10 cellular contexts compared by ENCODE assay signal in the genomic region with DNA sequence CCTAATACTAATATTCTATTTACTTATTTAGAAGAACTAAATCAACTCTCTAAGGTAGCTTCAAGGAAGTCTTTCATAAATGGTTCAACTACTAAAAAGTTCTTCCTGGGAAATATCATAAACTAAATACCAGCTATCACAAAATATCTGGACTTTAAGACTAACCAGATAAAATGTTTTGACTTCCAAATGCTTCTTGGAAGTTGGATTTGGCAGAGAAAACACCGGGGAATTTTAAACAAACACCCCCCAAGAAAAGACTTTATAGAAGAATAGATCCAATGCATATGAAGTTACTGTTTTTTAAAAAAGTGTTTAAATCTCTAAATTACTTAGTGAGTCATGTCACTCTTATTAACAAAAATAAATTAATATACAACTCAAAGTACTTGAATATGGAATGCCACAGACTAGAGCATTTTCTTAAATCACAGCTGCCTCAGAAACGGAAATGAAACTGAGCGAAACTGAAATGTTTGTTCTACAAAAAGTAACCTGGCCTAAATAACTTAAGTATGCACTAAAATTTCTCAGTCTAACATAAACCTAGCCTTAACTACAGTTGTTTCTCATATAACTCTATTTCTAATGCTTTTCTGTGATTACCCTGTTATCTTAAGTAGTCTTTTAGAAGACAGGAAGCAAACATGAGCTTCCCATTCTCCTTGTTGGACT. TPM values are rescaled to one million over a fixed set of nuclear protein-coding genes. Genes with fewer than 3 reads are reported as not detected.
DNase-seq lines count a peak whose midpoint lies in the region; ATAC-seq and TF ChIP-seq lines count a peak whose summit lies in the region.
"Had no signal": no experiment of that assay in that cellular context is flagged by ENCODE, and none has a peak within 500 bp of the region (broad histone marks: within the 10 kb centered on the region; RNA-seq: fewer than 3 reads in every experiment).

No MANE protein-coding gene starts in this region.

- no peak for TF ChIP-seq CTCF in MM.1S (IDR thresholded peaks at IDR 0.05; ENCODE audit: low read length)
- TF ChIP-seq CTCF in liver (IDR thresholded peaks at IDR 0.05; ENCODE audit: low read depth, low read length, missing input control) = no peak
- TF ChIP-seq CTCF in mucosa of descending colon (IDR thresholded peaks at IDR 0.05) = no peak

- no peak for TF ChIP-seq RAD21 in liver (IDR thresholded peaks at IDR 0.05)

- peaks cover 6% of the 10 kb centered on the region for H3F3A ChIP-seq in MM.1S (ENCODE audit: insufficient read depth, low read length)

- peak overlapping the region; percentile 38; the same call in 1 of the 2 replicates for H3K27ac ChIP-seq in MM.1S (ENCODE audit: low read length)
- H3K27ac ChIP-seq in liver (ENCODE audit: low read depth in 1 of 2, low read length in 2 of 2) = peak overlapping the region; percentile 51 to 60

- 40% methylated on average over 3 of the region's 3 CpGs for WGBS in liver

- H4K20me1 ChIP-seq in MM.1S (ENCODE audit: insufficient read depth, low read length) = no peaks in the 10 kb centered on the region

- no peak overlapping the region for H2AFZ ChIP-seq in MM.1S (ENCODE audit: low read length)

- DNase-seq in MM.1S (peak; percentile 62), NCI-H748 (lab: John Stamatoyannopoulos, UW; ENCODE audit: unreplicated experiment) (no peak), DMS79 (lab: John Stamatoyannopoulos, UW) (no peak), head of caudate nucleus (no peak), mucosa of descending colon (no peak)
- DNase-seq: T-helper 1 cell had no signal

- ATAC-seq in GM18508 (IDR thresholded peaks at IDR 0.05; ENCODE audit: insufficient read depth, unreplicated experiment) (peak; percentile 41), GM21786 (IDR thresholded peaks at IDR 0.05; ENCODE audit: unreplicated experiment) (peak; percentile 58), mucosa of descending colon (no peak)
- ATAC-seq: K562 had no signal

- H3K79me2 ChIP-seq in MM.1S (ENCODE audit: low read length) = no peaks in the 10 kb centered on the region; the same call in 1 of the 2 replicates

- H3K4me3 ChIP-seq in MM.1S (ENCODE audit: low read length) = peak overlapping the region; percentile 30
- no peak overlapping the region for H3K4me3 ChIP-seq in liver (ENCODE audit: low read depth in 1 of 3, low read length in 3 of 3)
- no peak overlapping the region for H3K4me3 ChIP-seq in mucosa of descending colon
- H3K4me3 ChIP-seq: K562 had no signal

- H3K4me1 ChIP-seq in MM.1S (ENCODE audit: low read length) = peaks cover 16% of the 10 kb centered on the region
- H3K4me1 ChIP-seq in liver (ENCODE audit: control insufficient read depth in 4 of 4, insufficient read depth in 4 of 4, low read length in 3 of 4) = peaks cover 9 to 69% (median 46%) of the 10 kb centered on the region in 4 donors
- peaks cover 5% of the 10 kb centered on the region for H3K4me1 ChIP-seq in mucosa of descending colon (ENCODE audit: low read depth)

- H3K4me2 ChIP-seq in MM.1S (ENCODE audit: low read depth, low read length) = peak overlapping the region; percentile 91

- no peaks in the 10 kb centered on the region for H3K9me2 ChIP-seq in MM.1S (replicated peaks; ENCODE audit: insufficient read depth, low read length)

- H3K9me3 ChIP-seq in MM.1S (replicated peaks; ENCODE audit: insufficient read depth, low read length) (no peaks in the 10 kb centered on the region), liver (ENCODE audit: control insufficient read depth in 4 of 4, low read length in 3 of 4) (no peaks in the 10 kb centered on the region), mucosa of descending colon (no peaks in the 10 kb centered on the region)

- H3K9ac ChIP-seq in MM.1S (ENCODE audit: low read length) (no peak overlapping the region), liver (ENCODE audit: low read depth in 1 of 2, low read length in 2 of 2) (peak overlapping the region in 1 of 2 donors; percentile 16)

- H3K36me3 ChIP-seq in MM.1S (replicated peaks; ENCODE audit: insufficient read depth, low read length) (no peaks in the 10 kb centered on the region), liver (ENCODE audit: control insufficient read depth in 4 of 4, insufficient read depth in 3 of 4, low read depth in 1 of 4, low read length in 3 of 4) (peaks cover 0 to 10% (median 1%) of the 10 kb centered on the region in 4 donors), mucosa of descending colon (ENCODE audit: low read depth) (no peaks in the 10 kb centered on the region)

- H3K27me3 ChIP-seq in MM.1S (replicated peaks; ENCODE audit: insufficient read depth, low read length) (no peaks in the 10 kb centered on the region; the same call in 1 of the 2 replicates), liver (ENCODE audit: control insufficient read depth in 4 of 4, insufficient read depth in 4 of 4, low read length in 3 of 4) (no peaks in the 10 kb centered on the region)

- intact Hi-C loops in head of caudate nucleus (cut with DNase I) (loop anchor here (5.0 to 10.0 kb wide), 4 partner anchors 54 to 324 kb away; a partner anchor contains a TSS), mucosa of descending colon (cut with DNase I, micrococcal nuclease) (loop anchor here (10.0 kb wide), 2 partner anchors 56 to 494 kb away; no protein-coding TSS in a partner anchor)

TF ChIP-seq in liver, 16 proteins besides CTCF, POLR2A, EP300 and RAD21:
- TF ChIP-seq YY1 (IDR thresholded peaks at IDR 0.05) = no peak
- no peak for TF ChIP-seq RXRA (IDR thresholded peaks at IDR 0.05)
- no peak for TF ChIP-seq JUND (IDR thresholded peaks at IDR 0.05)
- no peak for TF ChIP-seq EGR1 (IDR thresholded peaks at IDR 0.05; ENCODE audit: low read depth in 2 of 2)
- no peak for TF ChIP-seq GABPA (IDR thresholded peaks at IDR 0.05 in 1 of 2, conservative IDR thresholded peaks at IDR 0.05 in 1 of 2)
- TF ChIP-seq, protein P1, sequence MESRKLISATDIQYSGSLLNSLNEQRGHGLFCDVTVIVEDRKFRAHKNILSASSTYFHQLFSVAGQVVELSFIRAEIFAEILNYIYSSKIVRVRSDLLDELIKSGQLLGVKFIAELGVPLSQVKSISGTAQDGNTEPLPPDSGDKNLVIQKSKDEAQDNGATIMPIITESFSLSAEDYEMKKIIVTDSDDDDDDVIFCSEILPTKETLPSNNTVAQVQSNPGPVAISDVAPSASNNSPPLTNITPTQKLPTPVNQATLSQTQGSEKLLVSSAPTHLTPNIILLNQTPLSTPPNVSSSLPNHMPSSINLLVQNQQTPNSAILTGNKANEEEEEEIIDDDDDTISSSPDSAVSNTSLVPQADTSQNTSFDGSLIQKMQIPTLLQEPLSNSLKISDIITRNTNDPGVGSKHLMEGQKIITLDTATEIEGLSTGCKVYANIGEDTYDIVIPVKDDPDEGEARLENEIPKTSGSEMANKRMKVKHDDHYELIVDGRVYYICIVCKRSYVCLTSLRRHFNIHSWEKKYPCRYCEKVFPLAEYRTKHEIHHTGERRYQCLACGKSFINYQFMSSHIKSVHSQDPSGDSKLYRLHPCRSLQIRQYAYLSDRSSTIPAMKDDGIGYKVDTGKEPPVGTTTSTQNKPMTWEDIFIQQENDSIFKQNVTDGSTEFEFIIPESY (IDR thresholded peaks at IDR 0.05) = no peak
- TF ChIP-seq TAF1 (conservative IDR thresholded peaks at IDR 0.05) = no peak
- no peak for TF ChIP-seq FOXA1 (IDR thresholded peaks at IDR 0.05)
- no peak for TF ChIP-seq FOXA2 (IDR thresholded peaks at IDR 0.05)
- no peak for TF ChIP-seq NR2F2 (IDR thresholded peaks at IDR 0.05)
- TF ChIP-seq, protein P2, sequence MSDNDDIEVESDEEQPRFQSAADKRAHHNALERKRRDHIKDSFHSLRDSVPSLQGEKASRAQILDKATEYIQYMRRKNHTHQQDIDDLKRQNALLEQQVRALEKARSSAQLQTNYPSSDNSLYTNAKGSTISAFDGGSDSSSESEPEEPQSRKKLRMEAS (IDR thresholded peaks at IDR 0.05) = no peak
- TF ChIP-seq HNF4G (IDR thresholded peaks at IDR 0.05) = no peak
- TF ChIP-seq HNF4A (conservative IDR thresholded peaks at IDR 0.05) = no peak
- TF ChIP-seq, protein P3, sequence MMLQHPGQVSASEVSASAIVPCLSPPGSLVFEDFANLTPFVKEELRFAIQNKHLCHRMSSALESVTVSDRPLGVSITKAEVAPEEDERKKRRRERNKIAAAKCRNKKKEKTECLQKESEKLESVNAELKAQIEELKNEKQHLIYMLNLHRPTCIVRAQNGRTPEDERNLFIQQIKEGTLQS (IDR thresholded peaks at IDR 0.05) = no peak
- TF ChIP-seq SP1 (IDR thresholded peaks at IDR 0.05) = no peak
- TF ChIP-seq, protein P4, sequence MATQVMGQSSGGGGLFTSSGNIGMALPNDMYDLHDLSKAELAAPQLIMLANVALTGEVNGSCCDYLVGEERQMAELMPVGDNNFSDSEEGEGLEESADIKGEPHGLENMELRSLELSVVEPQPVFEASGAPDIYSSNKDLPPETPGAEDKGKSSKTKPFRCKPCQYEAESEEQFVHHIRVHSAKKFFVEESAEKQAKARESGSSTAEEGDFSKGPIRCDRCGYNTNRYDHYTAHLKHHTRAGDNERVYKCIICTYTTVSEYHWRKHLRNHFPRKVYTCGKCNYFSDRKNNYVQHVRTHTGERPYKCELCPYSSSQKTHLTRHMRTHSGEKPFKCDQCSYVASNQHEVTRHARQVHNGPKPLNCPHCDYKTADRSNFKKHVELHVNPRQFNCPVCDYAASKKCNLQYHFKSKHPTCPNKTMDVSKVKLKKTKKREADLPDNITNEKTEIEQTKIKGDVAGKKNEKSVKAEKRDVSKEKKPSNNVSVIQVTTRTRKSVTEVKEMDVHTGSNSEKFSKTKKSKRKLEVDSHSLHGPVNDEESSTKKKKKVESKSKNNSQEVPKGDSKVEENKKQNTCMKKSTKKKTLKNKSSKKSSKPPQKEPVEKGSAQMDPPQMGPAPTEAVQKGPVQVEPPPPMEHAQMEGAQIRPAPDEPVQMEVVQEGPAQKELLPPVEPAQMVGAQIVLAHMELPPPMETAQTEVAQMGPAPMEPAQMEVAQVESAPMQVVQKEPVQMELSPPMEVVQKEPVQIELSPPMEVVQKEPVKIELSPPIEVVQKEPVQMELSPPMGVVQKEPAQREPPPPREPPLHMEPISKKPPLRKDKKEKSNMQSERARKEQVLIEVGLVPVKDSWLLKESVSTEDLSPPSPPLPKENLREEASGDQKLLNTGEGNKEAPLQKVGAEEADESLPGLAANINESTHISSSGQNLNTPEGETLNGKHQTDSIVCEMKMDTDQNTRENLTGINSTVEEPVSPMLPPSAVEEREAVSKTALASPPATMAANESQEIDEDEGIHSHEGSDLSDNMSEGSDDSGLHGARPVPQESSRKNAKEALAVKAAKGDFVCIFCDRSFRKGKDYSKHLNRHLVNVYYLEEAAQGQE (IDR thresholded peaks at IDR 0.05) = no peak

RNA-seq across cellular contexts. Expression of a gene that starts 6.8 kb away (rescaled TPM):
- total RNA-seq in liver (100 to 1,000 TPM in 1 of 2 donors, 10 to 100 TPM in 1; 83.9 to 223 TPM), mucosa of descending colon (100 to 1,000 TPM in 1 of 3 donors, 10 to 100 TPM in 2; 26.6 to 111 (median 36.8) TPM)
- 10 to 100 TPM; 15.4 to 42.0 TPM for polyA plus RNA-seq in liver
